Comparison of ENCODE assay signal across 1 cellular context in the genomic region with DNA sequence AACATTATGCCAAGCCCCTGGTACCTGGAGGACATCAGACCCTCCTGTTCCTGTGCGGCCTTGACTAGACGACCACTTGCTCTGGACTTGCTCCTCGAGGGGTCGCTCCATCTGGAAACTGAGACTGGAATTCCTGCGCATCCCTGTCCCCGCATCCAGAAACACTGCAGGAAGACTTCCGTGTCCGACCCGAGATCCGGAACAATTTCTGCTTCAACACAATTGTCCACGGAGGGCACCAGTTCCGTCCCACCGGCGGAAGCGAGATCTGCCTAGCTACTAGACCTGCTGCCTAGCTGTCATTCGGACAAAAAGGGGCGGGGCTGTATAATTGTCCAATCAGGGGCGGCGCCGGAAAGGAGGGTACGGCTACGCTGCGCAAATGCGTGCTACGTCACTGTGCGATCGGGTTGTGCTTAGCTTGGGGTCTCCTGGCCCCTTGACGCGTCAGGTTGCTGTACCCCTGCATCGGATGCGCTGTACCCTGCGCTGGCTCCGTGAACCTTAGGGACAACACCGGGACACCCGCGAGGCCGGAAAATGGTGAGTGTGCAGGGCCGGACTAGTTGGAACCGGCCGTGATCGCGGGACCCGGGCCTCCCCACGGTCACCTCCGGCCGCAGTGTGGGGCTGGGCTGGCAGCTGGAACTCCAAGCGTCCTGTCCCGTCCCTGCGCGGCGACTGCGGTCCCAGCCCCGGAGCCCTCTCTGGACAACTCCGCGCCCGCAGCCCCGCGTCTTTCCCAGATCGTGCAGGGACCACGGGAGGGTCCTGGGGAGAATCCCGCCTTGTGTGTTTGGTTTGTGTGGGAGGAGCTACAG.
TF ChIP-seq lines count a peak whose summit lies in the region.

ZNF490 (minus strand) TSS at position 274 of the 821 bp plus-strand sequence; CDS start at position 141, 133 bp downstream.
ZNF791 (plus strand) TSS at position 381 of the 821 bp plus-strand sequence; CDS start at position 541, 160 bp downstream.

TF ChIP-seq in HEK293, 187 proteins besides CTCF, POLR2A, EP300 and RAD21 (continued from another document and continues in another):
- 0 out of 2 replicates have a peak, but pooled peaks have one; percentile 48 for TF ChIP-seq ZNF692 (tag by site-specific recombination; IDR thresholded peaks at IDR 0.05)
- no peak for TF ChIP-seq ZNF175 (tag by site-specific recombination; IDR thresholded peaks at IDR 0.05)
- no peak for TF ChIP-seq ZNF48 (tag by site-specific recombination; IDR thresholded peaks at IDR 0.05)
- TF ChIP-seq KLF16 (tag by site-specific recombination; IDR thresholded peaks at IDR 0.05) = peak; percentile 30
- TF ChIP-seq OVOL3 (tag by site-specific recombination; IDR thresholded peaks at IDR 0.05) = peak; percentile 31; the same call in 1 of the 2 replicates
- no peak for TF ChIP-seq ZNF155 (tag by site-specific recombination; IDR thresholded peaks at IDR 0.05)
- TF ChIP-seq ZNF202 (tag by site-specific recombination; IDR thresholded peaks at IDR 0.05; ENCODE audit: borderline replicate concordance) = no peak
- TF ChIP-seq ZNF521 (tag by site-specific recombination; IDR thresholded peaks at IDR 0.05) = no peak
- TF ChIP-seq SP2 (tag by site-specific recombination; IDR thresholded peaks at IDR 0.05) = peak; percentile 94
- TF ChIP-seq SP7 (tag by site-specific recombination; IDR thresholded peaks at IDR 0.05) = peak; percentile 54; the same call in 1 of the 2 replicates
- no peak for TF ChIP-seq ZNF280C (tag by site-specific recombination; IDR thresholded peaks at IDR 0.05)
- TF ChIP-seq ZNF398 (tag by site-specific recombination; IDR thresholded peaks at IDR 0.05) = no peak
- TF ChIP-seq, protein P1, sequence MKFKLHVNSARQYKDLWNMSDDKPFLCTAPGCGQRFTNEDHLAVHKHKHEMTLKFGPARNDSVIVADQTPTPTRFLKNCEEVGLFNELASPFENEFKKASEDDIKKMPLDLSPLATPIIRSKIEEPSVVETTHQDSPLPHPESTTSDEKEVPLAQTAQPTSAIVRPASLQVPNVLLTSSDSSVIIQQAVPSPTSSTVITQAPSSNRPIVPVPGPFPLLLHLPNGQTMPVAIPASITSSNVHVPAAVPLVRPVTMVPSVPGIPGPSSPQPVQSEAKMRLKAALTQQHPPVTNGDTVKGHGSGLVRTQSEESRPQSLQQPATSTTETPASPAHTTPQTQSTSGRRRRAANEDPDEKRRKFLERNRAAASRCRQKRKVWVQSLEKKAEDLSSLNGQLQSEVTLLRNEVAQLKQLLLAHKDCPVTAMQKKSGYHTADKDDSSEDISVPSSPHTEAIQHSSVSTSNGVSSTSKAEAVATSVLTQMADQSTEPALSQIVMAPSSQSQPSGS (tag by site-specific recombination; IDR thresholded peaks at IDR 0.05; ENCODE audit: low read depth) = peak; percentile 75
- TF ChIP-seq PRDM1 (tag by site-specific recombination; IDR thresholded peaks at IDR 0.05) = no peak
- TF ChIP-seq ZNF148 (tag by site-specific recombination; IDR thresholded peaks at IDR 0.05; ENCODE audit: borderline replicate concordance) = no peak
- TF ChIP-seq ZNF654 (tag by site-specific recombination; IDR thresholded peaks at IDR 0.05; ENCODE audit: low read depth) = no peak
- no peak for TF ChIP-seq KLF1 (tag by site-specific recombination; IDR thresholded peaks at IDR 0.05)
- no peak for TF ChIP-seq ZNF248 (tag by site-specific recombination; IDR thresholded peaks at IDR 0.05)
- peak; percentile 56; the same call in 1 of the 2 replicates for TF ChIP-seq ZSCAN23 (tag by site-specific recombination; IDR thresholded peaks at IDR 0.05)
- TF ChIP-seq ZNF26 (tag by site-specific recombination; IDR thresholded peaks at IDR 0.05) = no peak
- TF ChIP-seq, protein P2, sequence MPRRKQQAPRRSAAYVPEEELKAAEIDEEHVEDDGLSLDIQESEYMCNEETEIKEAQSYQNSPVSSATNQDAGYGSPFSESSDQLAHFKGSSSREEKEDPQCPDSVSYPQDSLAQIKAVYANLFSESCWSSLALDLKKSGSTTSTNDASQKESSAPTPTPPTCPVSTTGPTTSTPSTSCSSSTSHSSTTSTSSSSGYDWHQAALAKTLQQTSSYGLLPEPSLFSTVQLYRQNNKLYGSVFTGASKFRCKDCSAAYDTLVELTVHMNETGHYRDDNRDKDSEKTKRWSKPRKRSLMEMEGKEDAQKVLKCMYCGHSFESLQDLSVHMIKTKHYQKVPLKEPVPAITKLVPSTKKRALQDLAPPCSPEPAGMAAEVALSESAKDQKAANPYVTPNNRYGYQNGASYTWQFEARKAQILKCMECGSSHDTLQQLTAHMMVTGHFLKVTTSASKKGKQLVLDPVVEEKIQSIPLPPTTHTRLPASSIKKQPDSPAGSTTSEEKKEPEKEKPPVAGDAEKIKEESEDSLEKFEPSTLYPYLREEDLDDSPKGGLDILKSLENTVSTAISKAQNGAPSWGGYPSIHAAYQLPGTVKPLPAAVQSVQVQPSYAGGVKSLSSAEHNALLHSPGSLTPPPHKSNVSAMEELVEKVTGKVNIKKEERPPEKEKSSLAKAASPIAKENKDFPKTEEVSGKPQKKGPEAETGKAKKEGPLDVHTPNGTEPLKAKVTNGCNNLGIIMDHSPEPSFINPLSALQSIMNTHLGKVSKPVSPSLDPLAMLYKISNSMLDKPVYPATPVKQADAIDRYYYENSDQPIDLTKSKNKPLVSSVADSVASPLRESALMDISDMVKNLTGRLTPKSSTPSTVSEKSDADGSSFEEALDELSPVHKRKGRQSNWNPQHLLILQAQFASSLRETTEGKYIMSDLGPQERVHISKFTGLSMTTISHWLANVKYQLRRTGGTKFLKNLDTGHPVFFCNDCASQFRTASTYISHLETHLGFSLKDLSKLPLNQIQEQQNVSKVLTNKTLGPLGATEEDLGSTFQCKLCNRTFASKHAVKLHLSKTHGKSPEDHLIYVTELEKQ (tag by site-specific recombination; IDR thresholded peaks at IDR 0.05; ENCODE audit: borderline replicate concordance) = no peak
- TF ChIP-seq OSR2 (tag by site-specific recombination; IDR thresholded peaks at IDR 0.05) = peak; percentile 20; the same call in 1 of the 2 replicates
- no peak for TF ChIP-seq FEZF1 (tag by site-specific recombination; IDR thresholded peaks at IDR 0.05)
- no peak for TF ChIP-seq ZNF140 (tag by site-specific recombination; IDR thresholded peaks at IDR 0.05)
- no peak for TF ChIP-seq ZNF514 (tag by site-specific recombination; IDR thresholded peaks at IDR 0.05)
- TF ChIP-seq SALL2 (tag by site-specific recombination; IDR thresholded peaks at IDR 0.05; ENCODE audit: borderline replicate concordance) = no peak
- TF ChIP-seq, protein P3, sequence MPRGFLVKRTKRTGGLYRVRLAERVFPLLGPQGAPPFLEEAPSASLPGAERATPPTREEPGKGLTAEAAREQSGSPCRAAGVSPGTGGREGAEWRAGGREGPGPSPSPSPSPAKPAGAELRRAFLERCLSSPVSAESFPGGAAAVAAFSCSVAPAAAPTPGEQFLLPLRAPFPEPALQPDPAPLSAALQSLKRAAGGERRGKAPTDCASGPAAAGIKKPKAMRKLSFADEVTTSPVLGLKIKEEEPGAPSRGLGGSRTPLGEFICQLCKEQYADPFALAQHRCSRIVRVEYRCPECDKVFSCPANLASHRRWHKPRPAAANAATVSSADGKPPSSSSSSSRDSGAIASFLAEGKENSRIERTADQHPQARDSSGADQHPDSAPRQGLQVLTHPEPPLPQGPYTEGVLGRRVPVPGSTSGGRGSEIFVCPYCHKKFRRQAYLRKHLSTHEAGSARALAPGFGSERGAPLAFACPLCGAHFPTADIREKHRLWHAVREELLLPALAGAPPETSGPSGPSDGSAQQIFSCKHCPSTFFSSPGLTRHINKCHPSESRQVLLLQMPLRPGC (tag by site-specific recombination; IDR thresholded peaks at IDR 0.05) = no peak
- no peak; the same call in 1 of the 2 replicates for TF ChIP-seq ZFP69B (tag by site-specific recombination; IDR thresholded peaks at IDR 0.05)
- TF ChIP-seq ZNF596 (tag by site-specific recombination; IDR thresholded peaks at IDR 0.05) = no peak
- peak; percentile 67 for TF ChIP-seq ZNF501 (tag by site-specific recombination; IDR thresholded peaks at IDR 0.05)
- TF ChIP-seq ZNF174 (tag by site-specific recombination; IDR thresholded peaks at IDR 0.05) = no peak
- no peak for TF ChIP-seq ZNF214 (tag by site-specific recombination; IDR thresholded peaks at IDR 0.05; ENCODE audit: borderline replicate concordance)
- TF ChIP-seq WT1 (tag by site-specific recombination; IDR thresholded peaks at IDR 0.05) = 0 out of 2 replicates have a peak, but pooled peaks have one; percentile 23
- TF ChIP-seq ZNF621 (tag by site-specific recombination; IDR thresholded peaks at IDR 0.05) = no peak
- no peak for TF ChIP-seq ZFP41 (tag by site-specific recombination; IDR thresholded peaks at IDR 0.05; ENCODE audit: borderline replicate concordance)
- TF ChIP-seq ZNF19 (tag by site-specific recombination; IDR thresholded peaks at IDR 0.05; ENCODE audit: low read depth) = no peak
- TF ChIP-seq SETDB1 (IDR thresholded peaks at IDR 0.05; ENCODE audit: insufficient read length, low read length) = no peak
- peak; percentile 56; the same call in 1 of the 2 replicates for TF ChIP-seq ZEB2 (tag by site-specific recombination; IDR thresholded peaks at IDR 0.05)
- no peak for TF ChIP-seq ZNF777 (tag by site-specific recombination; IDR thresholded peaks at IDR 0.05; ENCODE audit: borderline replicate concordance)
- TF ChIP-seq, protein P4, sequence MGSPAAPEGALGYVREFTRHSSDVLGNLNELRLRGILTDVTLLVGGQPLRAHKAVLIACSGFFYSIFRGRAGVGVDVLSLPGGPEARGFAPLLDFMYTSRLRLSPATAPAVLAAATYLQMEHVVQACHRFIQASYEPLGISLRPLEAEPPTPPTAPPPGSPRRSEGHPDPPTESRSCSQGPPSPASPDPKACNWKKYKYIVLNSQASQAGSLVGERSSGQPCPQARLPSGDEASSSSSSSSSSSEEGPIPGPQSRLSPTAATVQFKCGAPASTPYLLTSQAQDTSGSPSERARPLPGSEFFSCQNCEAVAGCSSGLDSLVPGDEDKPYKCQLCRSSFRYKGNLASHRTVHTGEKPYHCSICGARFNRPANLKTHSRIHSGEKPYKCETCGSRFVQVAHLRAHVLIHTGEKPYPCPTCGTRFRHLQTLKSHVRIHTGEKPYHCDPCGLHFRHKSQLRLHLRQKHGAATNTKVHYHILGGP (tag by site-specific recombination; IDR thresholded peaks at IDR 0.05) = no peak
